In genomic region chr2:64837925-64838641, GRCh38 we compare ENCODE assay signal across 11 cellular contexts.
DNase-seq lines count a peak whose midpoint lies in the region; TF ChIP-seq lines count a peak whose summit lies in the region.
"Had no signal": no experiment of that assay in that cellular context is flagged by ENCODE, and none has a peak within 500 bp of the region (broad histone marks: within the 10 kb centered on the region; RNA-seq: fewer than 3 reads in every experiment).

No MANE protein-coding gene starts in this region.

- TF ChIP-seq CTCF in cardiac fibroblast (IDR thresholded peaks at IDR 0.05; ENCODE audit: low read depth, low read length): no peak

- H3K27me3 ChIP-seq in MG63 (no peaks in the 10 kb centered on the region), mucosa of stomach (ENCODE audit: control insufficient read depth, insufficient read depth, low read length) (no peaks in the 10 kb centered on the region)

- no peak overlapping the region for H3K4me3 ChIP-seq in MG63
- no peak overlapping the region for H3K4me3 ChIP-seq in cardiac fibroblast (replicated peaks in 1 of 2; ENCODE audit: low read depth in 2 of 2, low read length in 2 of 2)
- no peak overlapping the region for H3K4me3 ChIP-seq in mucosa of stomach (ENCODE audit: low read length)

- H3K4me1 ChIP-seq in mucosa of stomach (ENCODE audit: control insufficient read depth, insufficient read depth, low read length): peaks cover 36% of the 10 kb centered on the region

- no peaks in the 10 kb centered on the region for H3K36me3 ChIP-seq in MG63
- no peaks in the 10 kb centered on the region for H3K36me3 ChIP-seq in mucosa of stomach (ENCODE audit: control insufficient read depth, insufficient read depth, low read length)

- peak; percentile 49 for DNase-seq in Ammon's horn (ENCODE audit: low spot score)
- DNase-seq in MG63: peak; percentile 95
- peak; percentile 44 to 50 for DNase-seq in cardiac fibroblast (ENCODE audit: low read depth in 2 of 2)
- no peak for DNase-seq in inferior parietal cortex (ENCODE audit: extremely low spot score)
- DNase-seq in activated CD4-positive, alpha-beta T cell treated with anti-CD3 and anti-CD28 coated beads, Interleukin-2, amount 50 U/mL, for 1 hour: no peak
- DNase-seq in activated CD4-positive, alpha-beta T cell treated with anti-CD3 and anti-CD28 coated beads for 4 hours: no peak
- no peak for DNase-seq in ureter (ENCODE audit: low spot score)
- DNase-seq: activated effector memory CD4-positive, alpha-beta T cell treated with anti-CD3 and anti-CD28 coated beads, Interleukin-2, amount 50 U/mL, for 16 hours; COR-L47; NCI-H187 treated with DMSO at 0.1 percent for 48 hours had no signal

- no peaks in the 10 kb centered on the region for H3K9me3 ChIP-seq in MG63
- H3K9me3 ChIP-seq in mucosa of stomach (ENCODE audit: control insufficient read depth, low read length): no peaks in the 10 kb centered on the region

- H3K9ac ChIP-seq in mucosa of stomach (ENCODE audit: low read length): peak overlapping the region; percentile 17

Comparison
In these comparisons a context has a peak if more than half of its experiments do, and no peak if none do; other contexts are left out.
1. DNase-seq: peak in Ammon's horn (single experiment), MG63 (single experiment) and cardiac fibroblast (2 of 2); none in inferior parietal cortex (single experiment), activated CD4-positive, alpha-beta T cell treated with anti-CD3 and anti-CD28 coated beads, Interleukin-2, amount 50 U/mL, for 1 hour (single experiment), activated CD4-positive, alpha-beta T cell treated with anti-CD3 and anti-CD28 coated beads for 4 hours (0 of 2) and ureter (single experiment).